In genomic region chr3:65971281-65972252, GRCh38 we compare ENCODE assay signal across 1 cellular context.
TF ChIP-seq lines count a peak whose summit lies in the region.

No MANE protein-coding gene starts in this region.

TF ChIP-seq in H1, 55 proteins besides CTCF, POLR2A, EP300 and RAD21 (continued from another document):
- TF ChIP-seq, protein P1, sequence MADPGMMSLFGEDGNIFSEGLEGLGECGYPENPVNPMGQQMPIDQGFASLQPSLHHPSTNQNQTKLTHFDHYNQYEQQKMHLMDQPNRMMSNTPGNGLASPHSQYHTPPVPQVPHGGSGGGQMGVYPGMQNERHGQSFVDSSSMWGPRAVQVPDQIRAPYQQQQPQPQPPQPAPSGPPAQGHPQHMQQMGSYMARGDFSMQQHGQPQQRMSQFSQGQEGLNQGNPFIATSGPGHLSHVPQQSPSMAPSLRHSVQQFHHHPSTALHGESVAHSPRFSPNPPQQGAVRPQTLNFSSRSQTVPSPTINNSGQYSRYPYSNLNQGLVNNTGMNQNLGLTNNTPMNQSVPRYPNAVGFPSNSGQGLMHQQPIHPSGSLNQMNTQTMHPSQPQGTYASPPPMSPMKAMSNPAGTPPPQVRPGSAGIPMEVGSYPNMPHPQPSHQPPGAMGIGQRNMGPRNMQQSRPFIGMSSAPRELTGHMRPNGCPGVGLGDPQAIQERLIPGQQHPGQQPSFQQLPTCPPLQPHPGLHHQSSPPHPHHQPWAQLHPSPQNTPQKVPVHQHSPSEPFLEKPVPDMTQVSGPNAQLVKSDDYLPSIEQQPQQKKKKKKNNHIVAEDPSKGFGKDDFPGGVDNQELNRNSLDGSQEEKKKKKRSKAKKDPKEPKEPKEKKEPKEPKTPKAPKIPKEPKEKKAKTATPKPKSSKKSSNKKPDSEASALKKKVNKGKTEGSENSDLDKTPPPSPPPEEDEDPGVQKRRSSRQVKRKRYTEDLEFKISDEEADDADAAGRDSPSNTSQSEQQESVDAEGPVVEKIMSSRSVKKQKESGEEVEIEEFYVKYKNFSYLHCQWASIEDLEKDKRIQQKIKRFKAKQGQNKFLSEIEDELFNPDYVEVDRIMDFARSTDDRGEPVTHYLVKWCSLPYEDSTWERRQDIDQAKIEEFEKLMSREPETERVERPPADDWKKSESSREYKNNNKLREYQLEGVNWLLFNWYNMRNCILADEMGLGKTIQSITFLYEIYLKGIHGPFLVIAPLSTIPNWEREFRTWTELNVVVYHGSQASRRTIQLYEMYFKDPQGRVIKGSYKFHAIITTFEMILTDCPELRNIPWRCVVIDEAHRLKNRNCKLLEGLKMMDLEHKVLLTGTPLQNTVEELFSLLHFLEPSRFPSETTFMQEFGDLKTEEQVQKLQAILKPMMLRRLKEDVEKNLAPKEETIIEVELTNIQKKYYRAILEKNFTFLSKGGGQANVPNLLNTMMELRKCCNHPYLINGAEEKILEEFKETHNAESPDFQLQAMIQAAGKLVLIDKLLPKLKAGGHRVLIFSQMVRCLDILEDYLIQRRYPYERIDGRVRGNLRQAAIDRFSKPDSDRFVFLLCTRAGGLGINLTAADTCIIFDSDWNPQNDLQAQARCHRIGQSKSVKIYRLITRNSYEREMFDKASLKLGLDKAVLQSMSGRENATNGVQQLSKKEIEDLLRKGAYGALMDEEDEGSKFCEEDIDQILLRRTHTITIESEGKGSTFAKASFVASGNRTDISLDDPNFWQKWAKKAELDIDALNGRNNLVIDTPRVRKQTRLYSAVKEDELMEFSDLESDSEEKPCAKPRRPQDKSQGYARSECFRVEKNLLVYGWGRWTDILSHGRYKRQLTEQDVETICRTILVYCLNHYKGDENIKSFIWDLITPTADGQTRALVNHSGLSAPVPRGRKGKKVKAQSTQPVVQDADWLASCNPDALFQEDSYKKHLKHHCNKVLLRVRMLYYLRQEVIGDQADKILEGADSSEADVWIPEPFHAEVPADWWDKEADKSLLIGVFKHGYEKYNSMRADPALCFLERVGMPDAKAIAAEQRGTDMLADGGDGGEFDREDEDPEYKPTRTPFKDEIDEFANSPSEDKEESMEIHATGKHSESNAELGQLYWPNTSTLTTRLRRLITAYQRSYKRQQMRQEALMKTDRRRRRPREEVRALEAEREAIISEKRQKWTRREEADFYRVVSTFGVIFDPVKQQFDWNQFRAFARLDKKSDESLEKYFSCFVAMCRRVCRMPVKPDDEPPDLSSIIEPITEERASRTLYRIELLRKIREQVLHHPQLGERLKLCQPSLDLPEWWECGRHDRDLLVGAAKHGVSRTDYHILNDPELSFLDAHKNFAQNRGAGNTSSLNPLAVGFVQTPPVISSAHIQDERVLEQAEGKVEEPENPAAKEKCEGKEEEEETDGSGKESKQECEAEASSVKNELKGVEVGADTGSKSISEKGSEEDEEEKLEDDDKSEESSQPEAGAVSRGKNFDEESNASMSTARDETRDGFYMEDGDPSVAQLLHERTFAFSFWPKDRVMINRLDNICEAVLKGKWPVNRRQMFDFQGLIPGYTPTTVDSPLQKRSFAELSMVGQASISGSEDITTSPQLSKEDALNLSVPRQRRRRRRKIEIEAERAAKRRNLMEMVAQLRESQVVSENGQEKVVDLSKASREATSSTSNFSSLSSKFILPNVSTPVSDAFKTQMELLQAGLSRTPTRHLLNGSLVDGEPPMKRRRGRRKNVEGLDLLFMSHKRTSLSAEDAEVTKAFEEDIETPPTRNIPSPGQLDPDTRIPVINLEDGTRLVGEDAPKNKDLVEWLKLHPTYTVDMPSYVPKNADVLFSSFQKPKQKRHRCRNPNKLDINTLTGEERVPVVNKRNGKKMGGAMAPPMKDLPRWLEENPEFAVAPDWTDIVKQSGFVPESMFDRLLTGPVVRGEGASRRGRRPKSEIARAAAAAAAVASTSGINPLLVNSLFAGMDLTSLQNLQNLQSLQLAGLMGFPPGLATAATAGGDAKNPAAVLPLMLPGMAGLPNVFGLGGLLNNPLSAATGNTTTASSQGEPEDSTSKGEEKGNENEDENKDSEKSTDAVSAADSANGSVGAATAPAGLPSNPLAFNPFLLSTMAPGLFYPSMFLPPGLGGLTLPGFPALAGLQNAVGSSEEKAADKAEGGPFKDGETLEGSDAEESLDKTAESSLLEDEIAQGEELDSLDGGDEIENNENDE (IDR thresholded peaks at IDR 0.05; ENCODE audit: insufficient replicate concordance, low read length), result no peak
- no peak for TF ChIP-seq POU5F1 (IDR thresholded peaks at IDR 0.05; ENCODE audit: low read depth, low read length)
- no peak for TF ChIP-seq RXRA (IDR thresholded peaks at IDR 0.05; ENCODE audit: insufficient read depth, low read depth, low read length)
- TF ChIP-seq SIX5 (IDR thresholded peaks at IDR 0.05; ENCODE audit: low read depth, low read length), result no peak
- no peak for TF ChIP-seq EGR1 (IDR thresholded peaks at IDR 0.05; ENCODE audit: borderline replicate concordance, low read depth, low read length)
